ENCODE assay signal across 8 cellular contexts in genomic region chr20:25247100-25247665, GRCh38. TPM values are rescaled to one million over a fixed set of nuclear protein-coding genes. Genes with fewer than 3 reads are reported as not detected.
DNase-seq lines count a peak whose midpoint lies in the region; ATAC-seq and TF ChIP-seq lines count a peak whose summit lies in the region.

No MANE protein-coding gene starts in this region.

- H3K27me3 ChIP-seq in uterus, result no peaks in the 10 kb centered on the region

- H3K9me3 Mint-ChIP-seq in activated CD4-positive, alpha-beta T cell treated with anti-CD3 and anti-CD28 coated beads for 36 hours (ENCODE audit: low read depth), result peaks cover 4% of the 10 kb centered on the region

- H3K27ac Mint-ChIP-seq in activated CD4-positive, alpha-beta T cell treated with anti-CD3 and anti-CD28 coated beads for 36 hours, result peak overlapping the region; percentile 51

- CTCF ChIA-PET in activated CD4-positive, alpha-beta T cell treated with anti-CD3 and anti-CD28 coated beads for 36 hours (lab: Charles Lee), result interaction anchor here (0.6 to 1.8 kb wide), 6 partner anchors 13 to 253 kb away, joined by 4 to 7 read pairs (median 4); partner anchors contain the start of gene GINS1
- CTCF ChIA-PET in HEK293T (lab: Yijun Ruan, JAX), result interaction anchor here (0.9 to 2.2 kb wide), 5 partner anchors 11 to 49 kb away, joined by 3 to 8 read pairs (median 4); no protein-coding TSS in a partner anchor

- TF ChIP-seq CTCF in uterus (IDR thresholded peaks at IDR 0.05), result peak in 3 of 4 experiments; percentile 35 to 53 (median 46)

- H3K9me3 ChIP-seq in uterus, result no peaks in the 10 kb centered on the region

- intact Hi-C loops in activated CD4-positive, alpha-beta T cell treated with anti-CD3 and anti-CD28 coated beads for 36 hours (cut with DNase I, micrococcal nuclease), result loop anchor here (1.0 to 10.0 kb wide), 6 partner anchors 9 to 1890 kb away; partner anchors contain the start of genes ABHD12 (in 1 of the 2), APMAP (in 1 of the 2), NANP (in 1 of the 2) and NINL (in 1 of the 2)
- intact Hi-C loops in uterus (cut with DNase I; ENCODE audit: low total_unique reads), result no loop called here

- H3K36me3 ChIP-seq in uterus, result no peaks in the 10 kb centered on the region

- H3K4me1 Mint-ChIP-seq in activated CD4-positive, alpha-beta T cell treated with anti-CD3 and anti-CD28 coated beads for 36 hours, result peaks cover 46% of the 10 kb centered on the region

- peaks cover 0 to 18% of the 10 kb centered on the region in 2 donors for H3K4me1 ChIP-seq in uterus

- peaks cover 3% of the 10 kb centered on the region for H3K27me3 Mint-ChIP-seq in activated CD4-positive, alpha-beta T cell treated with anti-CD3 and anti-CD28 coated beads for 36 hours

- H3K4me3 ChIP-seq in uterus, result peak overlapping the region; percentile 60 to 89

- H3K36me3 Mint-ChIP-seq in activated CD4-positive, alpha-beta T cell treated with anti-CD3 and anti-CD28 coated beads for 36 hours (ENCODE audit: low read depth), result no peaks in the 10 kb centered on the region

- ATAC-seq in activated CD4-positive, alpha-beta T cell treated with anti-CD3 and anti-CD28 coated beads for 36 hours, result peak; percentile 14

- peak overlapping the region; percentile 86 to 96 for H3K27ac ChIP-seq in uterus

- TF ChIP-seq POLR2A in uterus (IDR thresholded peaks at IDR 0.05), result no peak

- peak overlapping the region; percentile 88 for H3K4me3 Mint-ChIP-seq in activated CD4-positive, alpha-beta T cell treated with anti-CD3 and anti-CD28 coated beads for 36 hours

- DNase-seq in activated CD4-positive, alpha-beta T cell treated with anti-CD3 and anti-CD28 coated beads for 36 hours, result peak; percentile 45
- no peak for DNase-seq in activated CD4-positive, alpha-beta T cell treated with anti-CD3 and anti-CD28 coated beads, Interleukin-2, amount 50 U/mL, for 4 hours
- DNase-seq in HEK293T (ENCODE audit: extremely low spot score), result peak; percentile 49
- DNase-seq in NCI-H1694 treated with DMSO at 0.1 percent for 48 hours (lab: John Stamatoyannopoulos, UW), result peak; percentile 41
- peak; percentile 17 for DNase-seq in activated CD4-positive, alpha-beta T cell treated with anti-CD3 and anti-CD28 coated beads, Interleukin-2, amount 50 U/mL, for 1 hour
- DNase-seq in fibroblast of peridontal ligament (ENCODE audit: extremely low read depth), result peak; percentile 56
- peak; percentile 85 for DNase-seq in myocyte (ENCODE audit: low read depth)
- DNase-seq in uterus, result peak; percentile 55 to 63

- POLR2A ChIA-PET in activated CD4-positive, alpha-beta T cell treated with anti-CD3 and anti-CD28 coated beads for 36 hours (lab: Charles Lee), result interaction anchor here (1.0 kb wide), 1 partner anchor 23 kb away, joined by 3 read pairs; no protein-coding TSS in a partner anchor
- POLR2A ChIA-PET in HEK293T (lab: Yijun Ruan, JAX), result interaction anchor here (0.9 to 3.3 kb wide), 12 partner anchors 9 to 160 kb away, joined by 3 to 22 read pairs (median 8); partner anchors contain the start of genes ABHD12, ENTPD6 and GINS1

TF ChIP-seq in HEK293T, 16 proteins besides CTCF, POLR2A, EP300 and RAD21:
- TF ChIP-seq ARNT (IDR thresholded peaks at IDR 0.05), result no peak

RNA-seq across cellular contexts. Expression of gene PYGB, which starts 0.7 kb away (rescaled TPM):
- total RNA-seq in activated CD4-positive, alpha-beta T cell treated with anti-CD3 and anti-CD28 coated beads for 36 hours, result 10 to 100 TPM; 18.0 to 21.1 TPM
- total RNA-seq in myocyte, result 48.9 and 55.6 TPM in 2 replicates
- 93.4 TPM for polyA plus RNA-seq in myocyte (2012)
- 10 to 100 TPM; 26.2 to 87.9 (median 49.8) TPM for total RNA-seq in uterus

RNA-seq across cellular contexts. Expression of gene ENTPD6, which starts 51.7 kb away (rescaled TPM):
- 10 to 100 TPM; 34.3 to 41.5 TPM for total RNA-seq in activated CD4-positive, alpha-beta T cell treated with anti-CD3 and anti-CD28 coated beads for 36 hours
- total RNA-seq in myocyte (38.7 and 43.2 TPM in 2 replicates), uterus (10 to 100 TPM; 20.7 to 47.2 (median 30.7) TPM)
- 25.2 TPM for polyA plus RNA-seq in myocyte (2012)

Comparison
In these comparisons a context has a peak if more than half of its experiments do, and no peak if none do; other contexts are left out.
1. DNase-seq: peak in activated CD4-positive, alpha-beta T cell treated with anti-CD3 and anti-CD28 coated beads for 36 hours (single experiment), HEK293T (single experiment), NCI-H1694 treated with DMSO at 0.1 percent for 48 hours (single experiment), activated CD4-positive, alpha-beta T cell treated with anti-CD3 and anti-CD28 coated beads, Interleukin-2, amount 50 U/mL, for 1 hour (single experiment), fibroblast of peridontal ligament (single experiment), myocyte (single experiment) and uterus (2 of 2); none in activated CD4-positive, alpha-beta T cell treated with anti-CD3 and anti-CD28 coated beads, Interleukin-2, amount 50 U/mL, for 4 hours (0 of 2).